Comparison of ENCODE assay signal across 9 cellular contexts in the genomic region with DNA sequence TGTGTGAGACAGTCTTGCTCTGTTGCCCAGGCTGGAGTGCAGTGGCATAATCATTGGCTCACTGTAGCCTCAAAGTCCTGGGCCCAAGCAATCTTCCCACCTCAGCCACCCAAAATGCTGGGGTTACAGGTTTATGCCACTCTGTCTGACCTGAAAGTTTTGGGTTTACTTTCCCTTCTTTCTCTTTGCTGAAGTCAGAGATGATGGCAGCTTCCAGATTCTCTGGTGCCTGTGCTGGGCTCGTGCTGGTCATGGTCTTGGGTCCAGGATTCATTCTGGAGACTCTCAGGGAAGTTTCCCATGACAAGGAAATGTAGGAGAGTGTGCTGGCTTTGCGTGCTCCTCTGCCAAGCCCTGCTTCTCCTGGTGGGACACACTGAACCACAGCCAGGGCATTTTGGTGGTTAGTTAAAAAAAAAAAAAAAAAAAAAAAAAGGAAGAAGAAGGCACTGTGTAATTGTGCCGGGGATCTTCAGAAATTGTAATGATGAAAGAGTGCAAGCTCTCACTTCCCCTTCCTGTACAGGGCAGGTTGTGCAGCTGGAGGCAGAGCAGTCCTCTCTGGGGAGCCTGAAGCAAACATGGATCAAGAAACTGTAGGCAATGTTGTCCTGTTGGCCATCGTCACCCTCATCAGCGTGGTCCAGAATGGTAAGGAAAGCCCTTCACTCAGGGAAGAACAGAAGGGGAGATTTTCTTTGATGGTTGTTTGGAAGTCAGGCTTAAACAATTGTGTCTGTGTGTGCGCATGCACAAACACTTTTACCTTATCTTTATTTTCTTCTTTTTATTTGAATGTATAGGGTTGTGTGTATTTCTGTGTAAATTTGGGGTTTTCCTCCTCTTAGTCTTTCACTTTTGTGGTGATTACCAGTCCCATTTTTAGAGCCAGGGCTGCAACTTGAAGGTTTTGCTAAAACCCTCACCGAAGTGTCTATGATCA. TPM values are rescaled to one million over a fixed set of nuclear protein-coding genes. Genes with fewer than 3 reads are reported as not detected.
DNase-seq lines count a peak whose midpoint lies in the region; ATAC-seq, FAIRE-seq and TF ChIP-seq lines count a peak whose summit lies in the region.
"Had no signal": no experiment of that assay in that cellular context is flagged by ENCODE, and none has a peak within 500 bp of the region (broad histone marks: within the 10 kb centered on the region; RNA-seq: fewer than 3 reads in every experiment).

Gene ALOX5AP, plus strand, starts transcription at position 519 of the 943 bp plus-strand sequence. Its CDS starts 63 bp downstream, at position 582.

- TF ChIP-seq CTCF in OCI-LY7 (conservative IDR thresholded peaks at IDR 0.05; ENCODE audit: low read length) (no peak), chondrocyte (IDR thresholded peaks at IDR 0.05) (no peak), type B pancreatic cell (conservative IDR thresholded peaks at IDR 0.05) (no peak)

- DNase-seq in OCI-LY7 (ENCODE audit: low spot score) (peak; percentile 92), chondrocyte (ENCODE audit: low spot score) (no peak), small intestine (peak; percentile 41), type B pancreatic cell (ENCODE audit: extremely low spot score, unreplicated experiment) (no peak), NCI-H146 treated with DMSO at 0.1 percent for 48 hours (lab: John Stamatoyannopoulos, UW; ENCODE audit: unreplicated experiment) (no peak), NCI-H146 (lab: John Stamatoyannopoulos, UW) (no peak)

- intact Hi-C loops in OCI-LY7 (cut with micrococcal nuclease; ENCODE audit: unreplicated experiment), result loop anchor here (1.0 to 10.0 kb wide), 3 partner anchors 290 to 363 kb away; no protein-coding TSS in a partner anchor

- H3K9me3 ChIP-seq in OCI-LY7 (ENCODE audit: low read length), result no peaks in the 10 kb centered on the region
- H3K9me3 ChIP-seq in small intestine (ENCODE audit: control insufficient read depth, low read depth), result no peaks in the 10 kb centered on the region

- H3K27me3 Mint-ChIP-seq in chondrocyte (ENCODE audit: low read depth) (no peaks in the 10 kb centered on the region), type B pancreatic cell (peaks cover 54% of the 10 kb centered on the region)

- FAIRE-seq in small intestine (lab: Jason Lieb, UNC), result no peak

- no peaks in the 10 kb centered on the region for H3K36me3 ChIP-seq in OCI-LY7 (ENCODE audit: insufficient read depth, low read length)
- no peaks in the 10 kb centered on the region for H3K36me3 ChIP-seq in small intestine (ENCODE audit: control insufficient read depth in 2 of 2, insufficient read depth in 2 of 2, low read length in 2 of 2)

- CTCF ChIA-PET in OCI-LY7 (lab: Charles Lee; ENCODE audit: unreplicated experiment), result no interaction called here

- peak within 1 kb of the TSS; percentile 51; the same call in 1 of the 2 replicates for H2AFZ ChIP-seq in OCI-LY7 (ENCODE audit: low read length)

- POLR2A ChIA-PET in OCI-LY7 (lab: Charles Lee), result interaction anchor here (0.7 to 1.0 kb wide), 8 partner anchors 18 to 525 kb away, joined by 3 to 11 read pairs (median 4); no protein-coding TSS in a partner anchor

- peak within 1 kb of the TSS; percentile 77 for H3K4me3 ChIP-seq in OCI-LY7 (ENCODE audit: low read depth, low read length, poor library complexity, severe bottlenecking)
- peak within 1 kb of the TSS in 1 of 2 donors; percentile 18 for H3K4me3 ChIP-seq in small intestine (ENCODE audit: low read depth in 1 of 2, low read length in 2 of 2)

- peak; percentile 74 for ATAC-seq in GM19023 (IDR thresholded peaks at IDR 0.05; ENCODE audit: unreplicated experiment)
- peak; percentile 76 for ATAC-seq in HG02870 (IDR thresholded peaks at IDR 0.05; ENCODE audit: unreplicated experiment)

- H3K4me3 Mint-ChIP-seq in chondrocyte (ENCODE audit: unreplicated experiment) (no peak within 1 kb of the TSS), type B pancreatic cell (no peak within 1 kb of the TSS)

- H4K20me1 ChIP-seq in OCI-LY7 (ENCODE audit: insufficient read depth, low read length), result no peaks in the 10 kb centered on the region

- peak within 1 kb of the TSS; percentile 93 for H3K27ac Mint-ChIP-seq in chondrocyte (ENCODE audit: unreplicated experiment)
- no peak within 1 kb of the TSS for H3K27ac Mint-ChIP-seq in type B pancreatic cell

- H3K4me1 ChIP-seq in OCI-LY7 (ENCODE audit: insufficient read depth, low read length, poor library complexity, severe bottlenecking) (peaks cover 51% of the 10 kb centered on the region), small intestine (ENCODE audit: control insufficient read depth in 2 of 2, insufficient read depth in 1 of 2, low read depth in 1 of 2, low read length in 1 of 2) (peaks cover 7% of the 10 kb centered on the region in 2 donors)

- TSS peak; percentile 92 for BruUV-seq in OCI-LY7 (replicated peaks; lab: Mats Ljungman, UMichigan)

- H3K27me3 ChIP-seq in small intestine (ENCODE audit: control insufficient read depth in 2 of 2, insufficient read depth in 2 of 2, low read length in 2 of 2), result no peaks in the 10 kb centered on the region

- WGBS in small intestine, 3 donors, result 67 to 84% (median 71%) methylated on average over 7 of the region's 7 CpGs

- peaks cover 18% of the 10 kb centered on the region for H3K79me2 ChIP-seq in OCI-LY7 (ENCODE audit: insufficient read depth, low read depth, low read length)

- H3K27ac ChIP-seq in OCI-LY7 (ENCODE audit: low read depth, low read length, poor library complexity, severe bottlenecking) (peak within 1 kb of the TSS; percentile 80), small intestine (ENCODE audit: low read depth in 1 of 2, low read length in 1 of 2) (peak within 1 kb of the TSS; percentile 24 to 84)
- H3K27ac ChIP-seq: VCaP had no signal

- no peaks in the 10 kb centered on the region for H3K9me3 Mint-ChIP-seq in chondrocyte (ENCODE audit: low read depth)
- H3K9me3 Mint-ChIP-seq in type B pancreatic cell, result no peaks in the 10 kb centered on the region

- H3K36me3 Mint-ChIP-seq in chondrocyte (ENCODE audit: low read depth) (no peaks in the 10 kb centered on the region), type B pancreatic cell (no peaks in the 10 kb centered on the region)

- H3K4me2 ChIP-seq in OCI-LY7 (ENCODE audit: low read length), result peak within 1 kb of the TSS; percentile 90

- H3K9me2 ChIP-seq in OCI-LY7 (ENCODE audit: insufficient read depth, low read length), result no peaks in the 10 kb centered on the region

- H3K4me1 Mint-ChIP-seq in chondrocyte (ENCODE audit: low read depth), result peaks cover 22% of the 10 kb centered on the region
- peaks cover 37% of the 10 kb centered on the region for H3K4me1 Mint-ChIP-seq in type B pancreatic cell (ENCODE audit: unreplicated experiment)

RNA-seq across cellular contexts. Expression of gene ALOX5AP, which starts in this region (rescaled TPM):
- total RNA-seq in OCI-LY7 (2014; rRNA removed; shearing (Covaris generic)), result 62.1 and 89.9 TPM in 2 replicates
- 90.9 and 94.4 TPM in 2 replicates for total RNA-seq in OCI-LY7 (2022)
- total RNA-seq in chondrocyte, result 0.57 to 2.1 TPM (median 1.1 TPM) in 3 replicates
- polyA plus RNA-seq in small intestine, result 10 to 100 TPM; 14.3 to 36.1 (median 18.6) TPM
- 0.31 TPM in 1 of 2 replicates, not detected in the other for total RNA-seq in type B pancreatic cell (ENCODE audit: low replicate concordance)

Comparison
In these comparisons a context has a peak if more than half of its experiments do, and no peak if none do; other contexts are left out.
1. RNA of gene ALOX5AP (total RNA-seq): 62.1 to 94.4 TPM in OCI-LY7; 0.57 to 2.1 TPM in chondrocyte and 0.31 TPM in type B pancreatic cell; every median in the first group is over 10 times any median in the second.
2. DNase-seq: peak in OCI-LY7 (single experiment) and small intestine (single experiment); none in chondrocyte (single experiment), type B pancreatic cell (single experiment), NCI-H146 treated with DMSO at 0.1 percent for 48 hours (single experiment) and NCI-H146 (single experiment).